11 cellular contexts compared by ENCODE assay signal in genomic region chr4:42643685-42644084, GRCh38. TPM values are rescaled to one million over a fixed set of nuclear protein-coding genes. Genes with fewer than 3 reads are reported as not detected.
DNase-seq lines count a peak whose midpoint lies in the region; ATAC-seq and TF ChIP-seq lines count a peak whose summit lies in the region.
"Had no signal": no experiment of that assay in that cellular context is flagged by ENCODE, and none has a peak within 500 bp of the region (broad histone marks: within the 10 kb centered on the region; RNA-seq: fewer than 3 reads in every experiment).

No MANE protein-coding gene starts in this region.

- DNase-seq in GM12865 (ENCODE audit: low read depth) (peak; percentile 91), GM20000 (ENCODE audit: low spot score) (peak; percentile 62), head of caudate nucleus (no peak), NCI-H1048 (lab: John Stamatoyannopoulos, UW) (no peak), NCI-H187 (lab: John Stamatoyannopoulos, UW) (no peak), transverse colon (no peak)
- no peak for DNase-seq in effector memory CD8-positive, alpha-beta T cell
- DNase-seq: Calu3, SIG-M5 had no signal

- no peak for TF ChIP-seq POLR2A in transverse colon (IDR thresholded peaks at IDR 0.05)

- H3K9me3 Mint-ChIP-seq in effector memory CD8-positive, alpha-beta T cell = no peaks in the 10 kb centered on the region
- H3K9me3 Mint-ChIP-seq: activated T-helper 2 cell treated with anti-CD3 and anti-CD28 coated beads, Interferon-gamma antibody, Interleukin-2, Interleukin-4, amounts not matched to agents 10 μg/mL and 5 μg/mL and 100 μg/mL, durations not matched to agents 14 hours and 24 hours and 36 hours had no signal

- intact Hi-C loops in head of caudate nucleus (cut with DNase I) (no loop called here), transverse colon (cut with DNase I; ENCODE audit: low total_unique reads) (no loop called here)

- H3K4me1 Mint-ChIP-seq in effector memory CD8-positive, alpha-beta T cell (ENCODE audit: low read depth in 2 of 2) = peaks cover 53 to 85% of the 10 kb centered on the region in 2 donors

- no peaks in the 10 kb centered on the region for H3K27me3 Mint-ChIP-seq in effector memory CD8-positive, alpha-beta T cell

- H3K27ac Mint-ChIP-seq in effector memory CD8-positive, alpha-beta T cell = peak overlapping the region; percentile 41 to 91
- H3K27ac Mint-ChIP-seq: activated T-helper 2 cell treated with anti-CD3 and anti-CD28 coated beads, Interferon-gamma antibody, Interleukin-2, Interleukin-4, amounts not matched to agents 10 μg/mL and 5 μg/mL and 100 μg/mL, durations not matched to agents 14 hours and 24 hours and 36 hours had no signal

- H3K4me3 ChIP-seq in GM12865 (ENCODE audit: low read depth, low read length) = peak overlapping the region; percentile 55
- no peak overlapping the region for H3K4me3 ChIP-seq in transverse colon

- H3K4me3 Mint-ChIP-seq in effector memory CD8-positive, alpha-beta T cell = peak overlapping the region; percentile 47 to 74

- H3K4me1 ChIP-seq in transverse colon = peaks cover 11 to 48% (median 32%) of the 10 kb centered on the region in 4 donors

- no peaks in the 10 kb centered on the region for H3K36me3 ChIP-seq in transverse colon

- TF ChIP-seq CTCF in GM12865 (IDR thresholded peaks at IDR 0.05; ENCODE audit: insufficient read depth, low read depth, low read length, missing control alignments) (no peak), GM20000 (IDR thresholded peaks at IDR 0.05; ENCODE audit: extremely low read depth, missing control alignments) (no peak), transverse colon (IDR thresholded peaks at IDR 0.05) (no peak)

- in situ Hi-C loops in transverse colon (cut with MboI; ENCODE audit: low pct_ligation_motif_present in 1 of 4, low pct_unique_long_range_greater_than_20kb in 1 of 4, low sequenced_read_pairs in 3 of 4) = no loop called here

- ATAC-seq in HG03135 (IDR thresholded peaks at IDR 0.05; ENCODE audit: unreplicated experiment) = peak; percentile 72
- peak; percentile 52 for ATAC-seq in effector memory CD8-positive, alpha-beta T cell (replicated peaks)

- H3K36me3 Mint-ChIP-seq in effector memory CD8-positive, alpha-beta T cell (ENCODE audit: insufficient read depth) = no peaks in the 10 kb centered on the region

- H3K9me3 ChIP-seq in transverse colon = no peaks in the 10 kb centered on the region

- WGBS in transverse colon (ENCODE audit: low coverage in 1 of 2), 2 donors = 83 to 89% methylated on average over 2 to 5 of the region's 5 CpGs

- TF ChIP-seq EP300 in transverse colon (IDR thresholded peaks at IDR 0.05; ENCODE audit: low read depth) = no peak

- H3K27ac ChIP-seq in transverse colon = no peak overlapping the region

- no peaks in the 10 kb centered on the region for H3K27me3 ChIP-seq in transverse colon

RNA-seq across cellular contexts. Expression of gene ATP8A1, which starts 13.2 kb away (rescaled TPM):
- 100 to 1,000 TPM in 3 of 4 donors, 10 to 100 TPM in 1; 72.2 to 255 (median 166) TPM for total RNA-seq in transverse colon

Comparison
In these comparisons a context has a peak if more than half of its experiments do, and no peak if none do; other contexts are left out.
1. DNase-seq: peak in GM12865 (single experiment) and GM20000 (single experiment); none in effector memory CD8-positive, alpha-beta T cell (0 of 3), head of caudate nucleus (0 of 42), NCI-H1048 (single experiment), NCI-H187 (0 of 2) and transverse colon (single experiment).